ENCODE assay signal across 1 cellular context in genomic region chr22:41697126-41697775, GRCh38.
TF ChIP-seq lines count a peak whose summit lies in the region.

No MANE protein-coding gene starts in this region.

TF ChIP-seq in H1, 55 proteins besides CTCF, POLR2A, EP300 and RAD21 (continued from another document):
- TF ChIP-seq ATF2 (IDR thresholded peaks at IDR 0.05; ENCODE audit: low read length), result no peak
- no peak for TF ChIP-seq KDM1A (IDR thresholded peaks at IDR 0.05; ENCODE audit: borderline replicate concordance, low read length)
- no peak for TF ChIP-seq BCL11A (IDR thresholded peaks at IDR 0.05; ENCODE audit: low read depth in 2 of 2, low read length in 2 of 2)
- TF ChIP-seq MAFK (IDR thresholded peaks at IDR 0.05; ENCODE audit: low read depth, low read length), result no peak
- TF ChIP-seq SUZ12 (IDR thresholded peaks at IDR 0.05; ENCODE audit: low read length), result no peak
- TF ChIP-seq MAX (IDR thresholded peaks at IDR 0.05), result peak; percentile 62
- TF ChIP-seq BRCA1 (IDR thresholded peaks at IDR 0.05; ENCODE audit: low read depth, low read length), result no peak
- no peak for TF ChIP-seq SP1 (IDR thresholded peaks at IDR 0.05; ENCODE audit: low read depth, low read length)
- TF ChIP-seq ZNF274 (IDR thresholded peaks at IDR 0.05; ENCODE audit: borderline replicate concordance, extremely low read depth, low read length), result no peak
- no peak for TF ChIP-seq SIRT6 (IDR thresholded peaks at IDR 0.05; ENCODE audit: low read length)
- TF ChIP-seq TEAD4 (IDR thresholded peaks at IDR 0.05; ENCODE audit: low read depth, low read length), result peak; percentile 95
- TF ChIP-seq TBP (IDR thresholded peaks at IDR 0.05; ENCODE audit: low read depth, low read length), result no peak
- TF ChIP-seq YY1 (IDR thresholded peaks at IDR 0.05; ENCODE audit: low read depth, low read length), result 0 out of 2 replicates have a peak, but pooled peaks have one; percentile 11
- TF ChIP-seq SIN3A (conservative IDR thresholded peaks at IDR 0.05 in 1 of 2, IDR thresholded peaks at IDR 0.05 in 1 of 2; ENCODE audit: low read depth in 1 of 2, low read length in 2 of 2), result peak in 1 of 2 experiments; percentile 75; a peak in 1 of 4 replicates
- no peak for TF ChIP-seq RFX5 (IDR thresholded peaks at IDR 0.05; ENCODE audit: borderline replicate concordance, low read depth, low read length)
- 0 out of 2 replicates have a peak, but pooled peaks have one; percentile 16 for TF ChIP-seq CHD2 (IDR thresholded peaks at IDR 0.05; ENCODE audit: low read length)
- TF ChIP-seq E2F6 (IDR thresholded peaks at IDR 0.05), result peak; percentile 31; the same call in 1 of the 2 replicates
- TF ChIP-seq CREB1 (IDR thresholded peaks at IDR 0.05), result 0 out of 2 replicates have a peak, but pooled peaks have one; percentile 11
- TF ChIP-seq KDM5A (IDR thresholded peaks at IDR 0.05; ENCODE audit: low read length), result no peak
- TF ChIP-seq CHD1 (IDR thresholded peaks at IDR 0.05; ENCODE audit: low read depth, low read length), result no peak
- no peak for TF ChIP-seq ATF3 (IDR thresholded peaks at IDR 0.05; ENCODE audit: insufficient read depth, low read depth, low read length)
- TF ChIP-seq TAF1 (IDR thresholded peaks at IDR 0.05; ENCODE audit: low read depth, low read length), result no peak
- no peak for TF ChIP-seq NRF1 (IDR thresholded peaks at IDR 0.05; ENCODE audit: low read depth, low read length)
- TF ChIP-seq RNF2 (IDR thresholded peaks at IDR 0.05; ENCODE audit: borderline replicate concordance, low read depth, low read length, missing control alignments, poor library complexity, severe bottlenecking), result no peak
- no peak for TF ChIP-seq BACH1 (IDR thresholded peaks at IDR 0.05; ENCODE audit: low read length)
- no peak for TF ChIP-seq RBBP5 (IDR thresholded peaks at IDR 0.05; ENCODE audit: borderline replicate concordance, low read depth, low read length)
- peak; percentile 1 for TF ChIP-seq NANOG (IDR thresholded peaks at IDR 0.05; ENCODE audit: insufficient read depth, low read depth, low read length, poor library complexity, severe bottlenecking)
- no peak for TF ChIP-seq SAP30 (IDR thresholded peaks at IDR 0.05; ENCODE audit: insufficient read depth, insufficient replicate concordance, low read length)
- TF ChIP-seq GABPA (IDR thresholded peaks at IDR 0.05; ENCODE audit: borderline replicate concordance, insufficient read depth, low read length), result 0 out of 2 replicates have a peak, but pooled peaks have one; percentile 21
- peak; percentile 57 for TF ChIP-seq KDM4A (IDR thresholded peaks at IDR 0.05; ENCODE audit: low read depth, low read length, severe bottlenecking)
